ENCODE assay signal across 19 cellular contexts in genomic region chr17:37458805-37459204, GRCh38. TPM values are rescaled to one million over a fixed set of nuclear protein-coding genes. Genes with fewer than 3 reads are reported as not detected.
DNase-seq lines count a peak whose midpoint lies in the region; ATAC-seq and TF ChIP-seq lines count a peak whose summit lies in the region.
"Had no signal": no experiment of that assay in that cellular context is flagged by ENCODE, and none has a peak within 500 bp of the region (broad histone marks: within the 10 kb centered on the region; RNA-seq: fewer than 3 reads in every experiment).

No MANE protein-coding gene starts in this region.

- no peak overlapping the region for H3K4me3 ChIP-seq in CD4-positive, CD25-positive, alpha-beta regulatory T cell (ENCODE audit: low read depth, low read length)
- H3K4me3 ChIP-seq in MG63: no peak overlapping the region
- H3K4me3 ChIP-seq in choroid plexus epithelial cell (ENCODE audit: low read depth, low read length): no peak overlapping the region
- no peak overlapping the region for H3K4me3 ChIP-seq in Peyer's patch
- H3K4me3 ChIP-seq: sigmoid colon, tibial nerve had no signal

- peaks cover 9% of the 10 kb centered on the region for H3K36me3 ChIP-seq in CD4-positive, CD25-positive, alpha-beta regulatory T cell (ENCODE audit: control insufficient read depth, insufficient read depth, low read length)
- H3K36me3 ChIP-seq in MG63 (peaks cover 41% of the 10 kb centered on the region), Peyer's patch (peaks cover 0 to 32% (median 0%) of the 10 kb centered on the region in 3 donors)

- no peak overlapping the region for H3K27ac ChIP-seq in CD4-positive, CD25-positive, alpha-beta regulatory T cell (ENCODE audit: insufficient read depth, low read length, poor library complexity, severe bottlenecking)
- H3K27ac ChIP-seq in Peyer's patch: no peak overlapping the region
- H3K27ac ChIP-seq: sigmoid colon, tibial nerve had no signal

- no peaks in the 10 kb centered on the region for H3K27me3 ChIP-seq in CD4-positive, CD25-positive, alpha-beta regulatory T cell (ENCODE audit: control insufficient read depth, insufficient read depth, low read length)
- no peaks in the 10 kb centered on the region for H3K27me3 ChIP-seq in MG63
- H3K27me3 ChIP-seq in Peyer's patch: no peaks in the 10 kb centered on the region
- H3K27me3 ChIP-seq: sigmoid colon, tibial nerve had no signal

- H3K9me3 Mint-ChIP-seq in CD4-positive, CD25-positive, alpha-beta regulatory T cell: no peaks in the 10 kb centered on the region
- H3K9me3 Mint-ChIP-seq: activated naive CD4-positive, alpha-beta T cell treated with anti-CD3 and anti-CD28 coated beads, Interleukin-2, amount 50 U/mL, for 72 hours; immature natural killer cell had no signal

- no peak overlapping the region for H3K4me3 Mint-ChIP-seq in CD4-positive, CD25-positive, alpha-beta regulatory T cell
- H3K4me3 Mint-ChIP-seq: immature natural killer cell had no signal

- H3K36me3 Mint-ChIP-seq in CD4-positive, CD25-positive, alpha-beta regulatory T cell: peaks cover 21% of the 10 kb centered on the region
- H3K36me3 Mint-ChIP-seq: activated naive CD4-positive, alpha-beta T cell treated with anti-CD3 and anti-CD28 coated beads, Interleukin-2, amount 50 U/mL, for 72 hours had no signal

- DNase-seq in CD4-positive, CD25-positive, alpha-beta regulatory T cell: no peak
- peak; percentile 49 for DNase-seq in MG63
- DNase-seq in choroid plexus epithelial cell (ENCODE audit: low read depth): peak; percentile 75
- DNase-seq in non-pigmented ciliary epithelial cell (ENCODE audit: low read depth): peak; percentile 44
- DNase-seq in activated naive CD4-positive, alpha-beta T cell (lab: John Stamatoyannopoulos, UW): no peak
- no peak for DNase-seq in middle frontal gyrus (ENCODE audit: extremely low spot score, low spot score)
- no peak for DNase-seq in Peyer's patch
- DNase-seq: activated CD4-positive, alpha-beta T cell treated with anti-CD3 and anti-CD28 coated beads for 1 hour; effector memory CD4-positive, alpha-beta T cell; glutamatergic neuron; immature natural killer cell; NCI-H1417 treated with DMSO at 0.1 percent for 48 hours; NCI-H446 treated with DMSO at 0.1 percent for 48 hours; OCI-M1; sigmoid colon; T-helper 1 cell had no signal

- no peaks in the 10 kb centered on the region for H3K27me3 Mint-ChIP-seq in CD4-positive, CD25-positive, alpha-beta regulatory T cell

- H3K9me3 ChIP-seq in CD4-positive, CD25-positive, alpha-beta regulatory T cell (ENCODE audit: control insufficient read depth in 2 of 2, low read length in 2 of 2): no peaks in the 10 kb centered on the region
- H3K9me3 ChIP-seq in MG63 (no peaks in the 10 kb centered on the region), Peyer's patch (no peaks in the 10 kb centered on the region)
- H3K9me3 ChIP-seq: sigmoid colon, tibial nerve had no signal

- no peak for TF ChIP-seq CTCF in choroid plexus epithelial cell (conservative IDR thresholded peaks at IDR 0.05; ENCODE audit: low read depth, low read length)
- TF ChIP-seq CTCF in Peyer's patch (IDR thresholded peaks at IDR 0.05): no peak

- TF ChIP-seq POLR2A in Peyer's patch (IDR thresholded peaks at IDR 0.05): no peak

- peak overlapping the region in 2 of 3 donors; percentile 9 to 20 for H3K27ac Mint-ChIP-seq in CD4-positive, CD25-positive, alpha-beta regulatory T cell
- H3K27ac Mint-ChIP-seq: activated naive CD4-positive, alpha-beta T cell treated with anti-CD3 and anti-CD28 coated beads, Interleukin-2, amount 50 U/mL, for 72 hours; immature natural killer cell had no signal

- peaks cover 0 to 7% (median 4%) of the 10 kb centered on the region in 4 donors for H3K4me1 Mint-ChIP-seq in CD4-positive, CD25-positive, alpha-beta regulatory T cell
- H3K4me1 Mint-ChIP-seq: immature natural killer cell had no signal

- no peaks in the 10 kb centered on the region for H3K4me1 ChIP-seq in CD4-positive, CD25-positive, alpha-beta regulatory T cell (ENCODE audit: control insufficient read depth, insufficient read depth, low read length, poor library complexity, severe bottlenecking)
- H3K4me1 ChIP-seq in Peyer's patch: no peaks in the 10 kb centered on the region
- H3K4me1 ChIP-seq: sigmoid colon, tibial nerve had no signal

- no peak for ATAC-seq in CD4-positive, CD25-positive, alpha-beta regulatory T cell (ENCODE audit: low read depth in 2 of 2)
- no peak for ATAC-seq in HG03457 (IDR thresholded peaks at IDR 0.05; ENCODE audit: unreplicated experiment)
- ATAC-seq: activated naive CD4-positive, alpha-beta T cell treated with anti-CD3 and anti-CD28 coated beads, Interleukin-2, amount 50 U/mL, for 72 hours had no signal

RNA-seq across cellular contexts. Expression of gene DUSP14, which starts 30.9 kb away (rescaled TPM):
- 2.4 TPM for total RNA-seq in CD4-positive, CD25-positive, alpha-beta regulatory T cell
- polyA plus RNA-seq in CD4-positive, CD25-positive, alpha-beta regulatory T cell: 1 to 10 TPM; 4.7 to 9.4 (median 7.7) TPM
- total RNA-seq in MG63 (2014; rRNA removed; shearing (Covaris generic); ENCODE audit: low replicate concordance): 86.6 and 86.9 TPM in 2 replicates
- total RNA-seq in Peyer's patch: 1 to 10 TPM; 2.2 to 2.7 (median 2.6) TPM

RNA-seq across cellular contexts. Expression of gene TADA2A, which starts 52.1 kb away (rescaled TPM):
- 20.2 TPM for total RNA-seq in CD4-positive, CD25-positive, alpha-beta regulatory T cell
- polyA plus RNA-seq in CD4-positive, CD25-positive, alpha-beta regulatory T cell: 10 to 100 TPM in 1 of 4 donors, 1 to 10 TPM in 3; 6.3 to 11.1 (median 6.5) TPM
- 22.4 and 35.2 TPM in 2 replicates for total RNA-seq in MG63 (2014; rRNA removed; shearing (Covaris generic); ENCODE audit: low replicate concordance)
- total RNA-seq in Peyer's patch: 10 to 100 TPM; 25.7 to 80.9 (median 43.2) TPM

RNA-seq across cellular contexts. Expression of gene ACACA, which starts 52.2 kb away (rescaled TPM):
- total RNA-seq in CD4-positive, CD25-positive, alpha-beta regulatory T cell: 42.9 TPM
- 1 to 10 TPM; 7.4 to 9.8 (median 9.5) TPM for polyA plus RNA-seq in CD4-positive, CD25-positive, alpha-beta regulatory T cell
- 50.9 and 53.7 TPM in 2 replicates for total RNA-seq in MG63 (2014; rRNA removed; shearing (Covaris generic); ENCODE audit: low replicate concordance)
- total RNA-seq in Peyer's patch: 10 to 100 TPM; 31.7 to 71.7 (median 43.0) TPM

Comparison
In these comparisons a context has a peak if more than half of its experiments do, and no peak if none do; other contexts are left out.
1. DNase-seq: peak in MG63 (single experiment), choroid plexus epithelial cell (single experiment) and non-pigmented ciliary epithelial cell (single experiment); none in CD4-positive, CD25-positive, alpha-beta regulatory T cell (0 of 3), activated naive CD4-positive, alpha-beta T cell (0 of 4), middle frontal gyrus (single experiment) and Peyer's patch (0 of 3).
2. RNA of gene DUSP14, which starts 30.9 kb away (total RNA-seq): 86.6 to 86.9 TPM in MG63; 2.2 to 2.7 TPM in Peyer's patch and 2.4 TPM in CD4-positive, CD25-positive, alpha-beta regulatory T cell (single experiment); every median in the first group is over 10 times any median in the second.